Comparison of ENCODE assay signal across 23 cellular contexts in genomic region chr2:124542932-124543640, GRCh38.
DNase-seq lines count a peak whose midpoint lies in the region; ATAC-seq and TF ChIP-seq lines count a peak whose summit lies in the region.
"Had no signal": no experiment of that assay in that cellular context is flagged by ENCODE, and none has a peak within 500 bp of the region (broad histone marks: within the 10 kb centered on the region; RNA-seq: fewer than 3 reads in every experiment).

No MANE protein-coding gene starts in this region.

- peaks cover 3% of the 10 kb centered on the region for H3K4me1 ChIP-seq in hepatocyte (ENCODE audit: insufficient read depth)
- H3K4me1 ChIP-seq: breast epithelium, right lobe of liver, SJCRH30 had no signal

- H3K79me2 ChIP-seq in hepatocyte: no peaks in the 10 kb centered on the region

- H3K9me2 ChIP-seq in hepatocyte (replicated peaks; ENCODE audit: insufficient read depth): no peaks in the 10 kb centered on the region

- H3K4me2 ChIP-seq in hepatocyte: no peak overlapping the region
- H3K4me2 ChIP-seq: GM23338 had no signal

- H3K27ac ChIP-seq in hepatocyte: no peak overlapping the region
- H3K27ac ChIP-seq: breast epithelium, right lobe of liver, SJCRH30 had no signal

- no peak overlapping the region for H2AFZ ChIP-seq in hepatocyte
- H2AFZ ChIP-seq: GM23338 had no signal

- no peaks in the 10 kb centered on the region for H3K36me3 ChIP-seq in hepatocyte (replicated peaks; ENCODE audit: insufficient read depth, low read depth)
- H3K36me3 ChIP-seq: breast epithelium, right lobe of liver, SJCRH30 had no signal

- WGBS in hepatocyte (ENCODE audit: low lambda C conversion rate, missing lambda C conversion rate): 54% methylated on average over 10 of the region's 10 CpGs

- ATAC-seq in HG02642 (IDR thresholded peaks at IDR 0.05; ENCODE audit: poor library complexity, unreplicated experiment): no peak
- ATAC-seq: GM23338, HepG2, right lobe of liver, T-helper 17 cell, WTC11 had no signal

- no peaks in the 10 kb centered on the region for H3K9me3 ChIP-seq in hepatocyte (ENCODE audit: low read depth)
- H3K9me3 ChIP-seq: breast epithelium, right lobe of liver, SJCRH30 had no signal

- no peak overlapping the region for H3K4me3 ChIP-seq in hepatocyte
- H3K4me3 ChIP-seq: breast epithelium, GM23338, lung, right lobe of liver, SJCRH30 had no signal

- H4K20me1 ChIP-seq in hepatocyte (ENCODE audit: insufficient read depth, poor library complexity, severe bottlenecking): no peaks in the 10 kb centered on the region

- peak; percentile 60 for DNase-seq in COLO668 (lab: John Stamatoyannopoulos, UW; ENCODE audit: unreplicated experiment)
- DNase-seq in NCI-H1694 (lab: John Stamatoyannopoulos, UW): peak; percentile 47
- DNase-seq in NCI-H748 treated with DMSO at 0.1 percent for 48 hours (lab: John Stamatoyannopoulos, UW): peak; percentile 39
- peak; percentile 31 for DNase-seq in hepatocyte (ENCODE audit: low spot score)
- DNase-seq in NAMALWA (ENCODE audit: low spot score): no peak
- DNase-seq in activated CD4-positive, CD25-positive, alpha-beta regulatory T cell treated with anti-CD3 and anti-CD28 coated beads, Interleukin-2, amount 50 U/mL, for 72 hours: no peak
- DNase-seq in GOT3 (lab: John Stamatoyannopoulos, UW): no peak
- DNase-seq: activated naive CD8-positive, alpha-beta T cell treated with anti-CD3 and anti-CD28 coated beads, Interleukin-2, amount 10 ng/mL, durations not matched to agents 7 days and 5 days; CD4-positive, CD25-positive, alpha-beta regulatory T cell; dermis blood vessel endothelial cell; DND-41; NCI-H2227 treated with DMSO at 0.1 percent for 48 hours; right lobe of liver; SJCRH30; stimulated activated naive CD4-positive, alpha-beta T cell; T-helper 17 cell; trophoblast cell had no signal

- peaks cover 2% of the 10 kb centered on the region for H3K27me3 ChIP-seq in hepatocyte
- H3K27me3 ChIP-seq: breast epithelium, right lobe of liver had no signal

- TF ChIP-seq CTCF in hepatocyte (IDR thresholded peaks at IDR 0.05; ENCODE audit: poor library complexity): no peak

Comparison
In these comparisons a context has a peak if more than half of its experiments do, and no peak if none do; other contexts are left out.
1. DNase-seq: peak in COLO668 (single experiment), NCI-H1694 (single experiment), NCI-H748 treated with DMSO at 0.1 percent for 48 hours (single experiment) and hepatocyte (single experiment); none in NAMALWA (single experiment), activated CD4-positive, CD25-positive, alpha-beta regulatory T cell treated with anti-CD3 and anti-CD28 coated beads, Interleukin-2, amount 50 U/mL, for 72 hours (single experiment) and GOT3 (single experiment).